In genomic region chr2:68946117-68946516, GRCh38 we compare ENCODE assay signal across 2 cellular contexts.
TF ChIP-seq lines count a peak whose summit lies in the region.

No MANE protein-coding gene starts in this region.

TF ChIP-seq in liver, 16 proteins besides CTCF, POLR2A, EP300 and RAD21:
- TF ChIP-seq GABPA (IDR thresholded peaks at IDR 0.05 in 1 of 2, conservative IDR thresholded peaks at IDR 0.05 in 1 of 2) (peak in 1 of 2 donors; percentile 29), HNF4A (conservative IDR thresholded peaks at IDR 0.05) (peak; percentile 52 to 79), YY1 (IDR thresholded peaks at IDR 0.05) (peak; percentile 69), JUND (IDR thresholded peaks at IDR 0.05) (peak in 1 of 2 donors; percentile 81), ATF3 (IDR thresholded peaks at IDR 0.05) (peak; percentile 23), TAF1 (conservative IDR thresholded peaks at IDR 0.05) (no peak), MAX (IDR thresholded peaks at IDR 0.05) (peak; percentile 69), FOXA2 (IDR thresholded peaks at IDR 0.05) (peak; percentile 34), EGR1 (IDR thresholded peaks at IDR 0.05; ENCODE audit: low read depth in 2 of 2) (peak in 1 of 2 donors; percentile 26), NR2F2 (IDR thresholded peaks at IDR 0.05) (no peak), FOXA1 (IDR thresholded peaks at IDR 0.05) (peak; percentile 47), HNF4G (IDR thresholded peaks at IDR 0.05) (no peak), ZBTB33 (IDR thresholded peaks at IDR 0.05) (peak; percentile 60), SP1 (IDR thresholded peaks at IDR 0.05) (peak; percentile 34), RXRA (IDR thresholded peaks at IDR 0.05) (peak; percentile 37 to 90), REST (IDR thresholded peaks at IDR 0.05) (peak; percentile 90)

TF ChIP-seq in HepG2, 621 proteins besides CTCF, POLR2A, EP300 and RAD21:
- TF ChIP-seq ZNF563 (CRISPR knock-in tag; IDR thresholded peaks at IDR 0.05) (no peak), CERS6 (CRISPR knock-in tag; IDR thresholded peaks at IDR 0.05) (no peak)
TF ChIP-seq in HepG2: peak in this region for 0.
